In genomic region chr15:68217341-68217740, GRCh38 we compare ENCODE assay signal across 15 cellular contexts. TPM values are rescaled to one million over a fixed set of nuclear protein-coding genes. Genes with fewer than 3 reads are reported as not detected.
DNase-seq lines count a peak whose midpoint lies in the region; ATAC-seq lines count a peak whose summit lies in the region.
"Had no signal": no experiment of that assay in that cellular context is flagged by ENCODE, and none has a peak within 500 bp of the region (broad histone marks: within the 10 kb centered on the region; RNA-seq: fewer than 3 reads in every experiment).

No MANE protein-coding gene starts in this region.

- intact Hi-C loops in dendritic cell treated with granulocyte-macrophage colony-stimulating factor and Interleukin-4, amounts not matched to agents 40 ng/mL and 50 ng/mL, for 4 days (cut with micrococcal nuclease): no loop called here
- intact Hi-C loops in aorta (cut with DNase I): no loop called here

- no peaks in the 10 kb centered on the region for H3K9me3 ChIP-seq in aorta (ENCODE audit: control insufficient read depth, low read length)
- H3K9me3 ChIP-seq in SJCRH30 (replicated peaks): no peaks in the 10 kb centered on the region
- H3K9me3 ChIP-seq: Caco-2 had no signal

- CTCF ChIA-PET in activated CD8-positive, alpha-beta memory T cell treated with anti-CD3 and anti-CD28 coated beads, Interleukin-2, amount 10 ng/mL, durations not matched to agents 7 days and 5 days (lab: Charles Lee): interaction anchor here (2.1 kb wide), 1 partner anchor 7 kb away, joined by 7 read pairs; no protein-coding TSS in a partner anchor

- H3K27me3 ChIP-seq in aorta (ENCODE audit: control insufficient read depth in 1 of 2, insufficient read depth in 2 of 2, low read length in 1 of 2) (no peaks in the 10 kb centered on the region), SJCRH30 (no peaks in the 10 kb centered on the region)

- H3K9me3 Mint-ChIP-seq in activated CD8-positive, alpha-beta memory T cell treated with anti-CD3 and anti-CD28 coated beads, Interleukin-2, amount 10 ng/mL, durations not matched to agents 7 days and 5 days (ENCODE audit: low read depth): no peaks in the 10 kb centered on the region
- no peaks in the 10 kb centered on the region for H3K9me3 Mint-ChIP-seq in dendritic cell treated with granulocyte-macrophage colony-stimulating factor and Interleukin-4, amounts not matched to agents 40 ng/mL and 50 ng/mL, for 4 days
- H3K9me3 Mint-ChIP-seq: CD14-positive monocyte; CD8-positive, alpha-beta T cell; HFFc6 had no signal

- H3K36me3 Mint-ChIP-seq in activated CD8-positive, alpha-beta memory T cell treated with anti-CD3 and anti-CD28 coated beads, Interleukin-2, amount 10 ng/mL, durations not matched to agents 7 days and 5 days: peaks cover 11% of the 10 kb centered on the region
- peaks cover 33% of the 10 kb centered on the region for H3K36me3 Mint-ChIP-seq in dendritic cell treated with granulocyte-macrophage colony-stimulating factor and Interleukin-4, amounts not matched to agents 40 ng/mL and 50 ng/mL, for 4 days (ENCODE audit: low read depth)

- H3K4me3 ChIP-seq in aorta (ENCODE audit: low read length in 2 of 2): no peak overlapping the region
- H3K4me3 ChIP-seq in SJCRH30: no peak overlapping the region

- H3K27ac ChIP-seq in aorta (ENCODE audit: low read depth in 1 of 2, low read length in 2 of 2): no peak overlapping the region
- H3K27ac ChIP-seq in SJCRH30: no peak overlapping the region
- H3K27ac ChIP-seq: 22Rv1 had no signal

- H3K36me3 ChIP-seq in aorta (ENCODE audit: control insufficient read depth in 1 of 2, insufficient read depth in 2 of 2, low read length in 1 of 2): no peaks in the 10 kb centered on the region
- H3K36me3 ChIP-seq in SJCRH30: peaks cover 45% of the 10 kb centered on the region

- no peak overlapping the region for H3K27ac Mint-ChIP-seq in activated CD8-positive, alpha-beta memory T cell treated with anti-CD3 and anti-CD28 coated beads, Interleukin-2, amount 10 ng/mL, durations not matched to agents 7 days and 5 days
- H3K27ac Mint-ChIP-seq in dendritic cell treated with granulocyte-macrophage colony-stimulating factor and Interleukin-4, amounts not matched to agents 40 ng/mL and 50 ng/mL, for 4 days: peak overlapping the region; percentile 19
- H3K27ac Mint-ChIP-seq: CD8-positive, alpha-beta T cell; HFFc6 had no signal

- 86 to 89% methylated on average over 4 of the region's 4 CpGs for WGBS in aorta, 2 donors

- no peak overlapping the region for H3K4me3 Mint-ChIP-seq in activated CD8-positive, alpha-beta memory T cell treated with anti-CD3 and anti-CD28 coated beads, Interleukin-2, amount 10 ng/mL, durations not matched to agents 7 days and 5 days
- H3K4me3 Mint-ChIP-seq in dendritic cell treated with granulocyte-macrophage colony-stimulating factor and Interleukin-4, amounts not matched to agents 40 ng/mL and 50 ng/mL, for 4 days: no peak overlapping the region
- H3K4me3 Mint-ChIP-seq: CD14-positive monocyte; CD8-positive, alpha-beta T cell; HFFc6 had no signal

- ATAC-seq in activated CD8-positive, alpha-beta memory T cell treated with anti-CD3 and anti-CD28 coated beads, Interleukin-2, amount 10 ng/mL, durations not matched to agents 7 days and 5 days: no peak
- ATAC-seq in left lobe of liver: no peak
- ATAC-seq in aorta (ENCODE audit: low FRiP score): no peak
- no peak for ATAC-seq in activated CD4-positive, CD25-positive, alpha-beta regulatory T cell treated with anti-CD3 and anti-CD28 coated beads, Interleukin-2, amount 50 U/mL, for 24 hours
- ATAC-seq: CD8-positive, alpha-beta T cell had no signal

- peak; percentile 9 for DNase-seq in activated CD8-positive, alpha-beta memory T cell treated with anti-CD3 and anti-CD28 coated beads for 24 hours
- DNase-seq in activated CD8-positive, alpha-beta memory T cell treated with anti-CD3 and anti-CD28 coated beads, Interleukin-2, amount 10 ng/mL, durations not matched to agents 7 days and 5 days: no peak
- DNase-seq in left lobe of liver (ENCODE audit: low spot score) (peak; percentile 15), aorta (peak; percentile 8 to 35), SJCRH30 (no peak)
- DNase-seq: CD8-positive, alpha-beta T cell; DND-41; GF-D8; HCEC 1CT; HFFc6 had no signal

- H3K27me3 Mint-ChIP-seq in activated CD8-positive, alpha-beta memory T cell treated with anti-CD3 and anti-CD28 coated beads, Interleukin-2, amount 10 ng/mL, durations not matched to agents 7 days and 5 days: no peaks in the 10 kb centered on the region
- no peaks in the 10 kb centered on the region for H3K27me3 Mint-ChIP-seq in dendritic cell treated with granulocyte-macrophage colony-stimulating factor and Interleukin-4, amounts not matched to agents 40 ng/mL and 50 ng/mL, for 4 days

- H3K4me1 ChIP-seq in aorta (ENCODE audit: control insufficient read depth in 1 of 2, insufficient read depth in 2 of 2, low read length in 2 of 2): no peaks in the 10 kb centered on the region
- no peaks in the 10 kb centered on the region for H3K4me1 ChIP-seq in SJCRH30
- H3K4me1 ChIP-seq: Caco-2 had no signal

- H3K4me1 Mint-ChIP-seq in activated CD8-positive, alpha-beta memory T cell treated with anti-CD3 and anti-CD28 coated beads, Interleukin-2, amount 10 ng/mL, durations not matched to agents 7 days and 5 days: no peaks in the 10 kb centered on the region
- peaks cover 43% of the 10 kb centered on the region for H3K4me1 Mint-ChIP-seq in dendritic cell treated with granulocyte-macrophage colony-stimulating factor and Interleukin-4, amounts not matched to agents 40 ng/mL and 50 ng/mL, for 4 days (ENCODE audit: low read depth)

RNA-seq across cellular contexts. Expression of gene CLN6, which starts 12.2 kb away (rescaled TPM):
- total RNA-seq in activated CD8-positive, alpha-beta memory T cell treated with anti-CD3 and anti-CD28 coated beads, Interleukin-2, amount 10 ng/mL, durations not matched to agents 7 days and 5 days: 10 to 100 TPM; 60.2 to 64.6 TPM
- 12.2 TPM for total RNA-seq in left lobe of liver
- total RNA-seq in aorta: 10 to 100 TPM; 11.3 to 16.8 TPM
- 1 to 10 TPM; 5.3 to 8.2 TPM for polyA plus RNA-seq in aorta
- total RNA-seq in SJCRH30 (2014; rRNA removed; shearing (Covaris generic)): 62.2 and 82.7 TPM in 2 replicates

RNA-seq across cellular contexts. Expression of gene CALML4, which starts 12.2 kb away (rescaled TPM):
- total RNA-seq in activated CD8-positive, alpha-beta memory T cell treated with anti-CD3 and anti-CD28 coated beads, Interleukin-2, amount 10 ng/mL, durations not matched to agents 7 days and 5 days: 10 to 100 TPM; 11.1 to 13.1 TPM
- 6.8 TPM for total RNA-seq in left lobe of liver
- 1 to 10 TPM; 4.0 to 8.3 TPM for total RNA-seq in aorta
- polyA plus RNA-seq in aorta: 10 to 100 TPM in 1 of 2 donors, 1 to 10 TPM in 1; 3.9 to 29.9 TPM
- 5.0 and 7.5 TPM in 2 replicates for total RNA-seq in SJCRH30 (2014; rRNA removed; shearing (Covaris generic))

Comparison
In these comparisons a context has a peak if more than half of its experiments do, and no peak if none do; other contexts are left out.
1. DNase-seq: peak in activated CD8-positive, alpha-beta memory T cell treated with anti-CD3 and anti-CD28 coated beads for 24 hours (single experiment), left lobe of liver (single experiment) and aorta (2 of 2); none in activated CD8-positive, alpha-beta memory T cell treated with anti-CD3 and anti-CD28 coated beads, Interleukin-2, amount 10 ng/mL, durations not matched to agents 7 days and 5 days (single experiment) and SJCRH30 (0 of 2).